Comparison of ENCODE assay signal across 25 cellular contexts in the genomic region with DNA sequence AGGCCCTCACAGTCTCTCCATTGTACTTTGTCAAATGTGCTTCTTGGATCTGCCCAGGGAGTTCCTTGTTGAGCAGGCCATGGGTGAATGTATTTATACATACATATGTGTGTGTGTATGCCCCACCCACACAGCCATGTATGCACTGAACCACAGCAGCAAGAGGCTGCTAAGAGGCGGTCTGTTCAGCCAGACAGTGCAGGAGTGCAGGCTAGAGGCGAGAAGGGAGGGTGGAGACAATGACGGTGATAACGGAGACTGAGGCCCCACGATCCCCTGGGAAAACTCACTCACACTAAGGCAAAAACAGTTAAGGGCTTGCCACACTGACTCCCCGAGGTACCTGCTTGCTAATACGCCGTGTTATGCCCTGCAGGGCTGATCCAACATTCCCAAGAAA.
DNase-seq lines count a peak whose midpoint lies in the region; ATAC-seq and TF ChIP-seq lines count a peak whose summit lies in the region.
"Had no signal": no experiment of that assay in that cellular context is flagged by ENCODE, and none has a peak within 500 bp of the region (broad histone marks: within the 10 kb centered on the region; RNA-seq: fewer than 3 reads in every experiment).

No MANE protein-coding gene starts in this region.

- CTCF ChIA-PET in T-cell (lab: Charles Lee): no interaction called here

- no peaks in the 10 kb centered on the region for H3K9me3 ChIP-seq in gastroesophageal sphincter
- H3K9me3 ChIP-seq: colonic mucosa, SJCRH30 had no signal

- ATAC-seq in T-cell (replicated peaks in 1 of 4): no peak
- ATAC-seq in gastroesophageal sphincter: no peak
- ATAC-seq: A549; activated CD4-positive, alpha-beta T cell treated with anti-CD3 and anti-CD28 coated beads for 36 hours; effector memory CD8-positive, alpha-beta T cell; left lobe of liver had no signal

- POLR2A ChIA-PET in T-cell (lab: Charles Lee): no interaction called here

- H3K4me1 ChIP-seq in gastroesophageal sphincter: no peaks in the 10 kb centered on the region
- H3K4me1 ChIP-seq: A549, colonic mucosa, SJCRH30, upper lobe of left lung had no signal

- no peaks in the 10 kb centered on the region for H3K27me3 ChIP-seq in gastroesophageal sphincter
- H3K27me3 ChIP-seq: colonic mucosa, SJCRH30, upper lobe of left lung had no signal

- DNase-seq in NCI-H2081 (lab: John Stamatoyannopoulos, UW): peak; percentile 32 to 76
- DNase-seq in NCI-H2081 treated with DMSO at 0.1 percent for 48 hours (lab: John Stamatoyannopoulos, UW): no peak
- peak; percentile 75 to 83 for DNase-seq in NCI-H187 (lab: John Stamatoyannopoulos, UW)
- DNase-seq in NCI-H748 treated with DMSO at 0.1 percent for 48 hours (lab: John Stamatoyannopoulos, UW): peak; percentile 46
- DNase-seq in retina: peak; percentile 37
- DNase-seq in T-cell: no peak
- DNase-seq in caudate nucleus (lab: John Stamatoyannopoulos, UW): no peak
- DNase-seq: activated CD4-positive, alpha-beta T cell treated with anti-CD3 and anti-CD28 coated beads for 36 hours; activated naive CD4-positive, alpha-beta T cell treated with Interleukin-2 at 50 U/mL for 16 hours; activated T-cell treated with anti-CD3 and anti-CD28 coated beads, Interleukin-2, amount 50 U/mL, for 48 hours; Calu3; colonic mucosa; effector memory CD8-positive, alpha-beta T cell; foreskin melanocyte; naive B cell; NCI-H1048; nucleus accumbens; SJCRH30; upper lobe of left lung had no signal

- no peak for TF ChIP-seq CTCF in gastroesophageal sphincter (IDR thresholded peaks at IDR 0.05)

- H3K36me3 Mint-ChIP-seq in T-cell: peaks cover 8% of the 10 kb centered on the region

- 57 to 87% methylated on average over 3 of the region's 8 CpGs for WGBS in gastroesophageal sphincter (ENCODE audit: low coverage in 1 of 2), 2 donors

- H3K4me1 Mint-ChIP-seq in T-cell: peaks cover 0 to 6% (median 0%) of the 10 kb centered on the region in 3 donors
- H3K4me1 Mint-ChIP-seq: activated CD4-positive, alpha-beta T cell treated with anti-CD3 and anti-CD28 coated beads for 36 hours; B cell had no signal

- H3K27ac ChIP-seq in caudate nucleus (ENCODE audit: low read depth, low read length) (no peak overlapping the region), gastroesophageal sphincter (no peak overlapping the region)
- H3K27ac ChIP-seq: A549, colonic mucosa, SJCRH30, skin epidermis, upper lobe of left lung had no signal

- no peak for TF ChIP-seq EP300 in gastroesophageal sphincter (IDR thresholded peaks at IDR 0.05)

- no peak overlapping the region for H3K27ac Mint-ChIP-seq in T-cell
- H3K27ac Mint-ChIP-seq: activated CD4-positive, alpha-beta T cell treated with anti-CD3 and anti-CD28 coated beads for 36 hours; B cell; effector memory CD8-positive, alpha-beta T cell; T-helper 1 cell treated with Interleukin-12 subunit alpha and Interleukin-12 subunit beta and Interleukin-4 antibody, amounts not matched to agents 30 μg/mL and 1 μg/mL, for 36 hours had no signal

- H3K4me3 Mint-ChIP-seq in T-cell: no peak overlapping the region
- H3K4me3 Mint-ChIP-seq: activated CD4-positive, alpha-beta T cell treated with anti-CD3 and anti-CD28 coated beads for 36 hours; B cell; effector memory CD8-positive, alpha-beta T cell; naive B cell; T-helper 1 cell treated with Interleukin-12 subunit alpha and Interleukin-12 subunit beta and Interleukin-4 antibody, amounts not matched to agents 30 μg/mL and 1 μg/mL, for 36 hours had no signal

- H3K4me3 ChIP-seq in gastroesophageal sphincter: no peak overlapping the region
- H3K4me3 ChIP-seq: A549, colonic mucosa, SJCRH30, skin epidermis, upper lobe of left lung had no signal

- no peaks in the 10 kb centered on the region for H3K27me3 Mint-ChIP-seq in T-cell
- H3K27me3 Mint-ChIP-seq: activated CD4-positive, alpha-beta T cell treated with anti-CD3 and anti-CD28 coated beads for 36 hours; B cell; naive B cell had no signal

- H3K36me3 ChIP-seq in gastroesophageal sphincter: no peaks in the 10 kb centered on the region
- H3K36me3 ChIP-seq: colonic mucosa, upper lobe of left lung had no signal

- peaks cover 0 to 4% (median 3%) of the 10 kb centered on the region in 3 donors for H3K9me3 Mint-ChIP-seq in T-cell
- H3K9me3 Mint-ChIP-seq: T-helper 1 cell treated with Interleukin-12 subunit alpha and Interleukin-12 subunit beta and Interleukin-4 antibody, amounts not matched to agents 30 μg/mL and 1 μg/mL, for 36 hours had no signal

- no peak for TF ChIP-seq POLR2A in gastroesophageal sphincter (IDR thresholded peaks at IDR 0.05)

Comparison
In these comparisons a context has a peak if more than half of its experiments do, and no peak if none do; other contexts are left out.
1. DNase-seq: peak in NCI-H2081 (2 of 2), NCI-H187 (2 of 2), NCI-H748 treated with DMSO at 0.1 percent for 48 hours (single experiment) and retina (single experiment); none in NCI-H2081 treated with DMSO at 0.1 percent for 48 hours (single experiment), T-cell (0 of 34) and caudate nucleus (0 of 61).